34 cellular contexts compared by ENCODE assay signal in genomic region chr7:23617482-23617881, GRCh38.
"Had no signal": no experiment of that assay in that cellular context is flagged by ENCODE, and none has a peak within 500 bp of the region (broad histone marks: within the 10 kb centered on the region; RNA-seq: fewer than 3 reads in every experiment).

No MANE protein-coding gene starts in this region.

- H3K4me3 ChIP-seq: MG63 had no signal

- DNase-seq: Karpas-422, Kasumi-1, MG63, MM.1S, MV-4-11, NCI-H1048, NCI-H1092, NCI-H1092 treated with DMSO at 0.1 percent for 48 hours, NCI-H1105, NCI-H1105 treated with DMSO at 0.1 percent for 48 hours, NCI-H1417, NCI-H1417 treated with DMSO at 0.1 percent for 48 hours, NCI-H1436, NCI-H1436 treated with DMSO at 0.1 percent for 48 hours, NCI-H1694, NCI-H1694 treated with DMSO at 0.1 percent for 48 hours, NCI-H187, NCI-H187 treated with DMSO at 0.1 percent for 48 hours, NCI-H1930, NCI-H2029, NCI-H2029 treated with DMSO at 0.1 percent for 48 hours, NCI-H2081, NCI-H2081 treated with DMSO at 0.1 percent for 48 hours, NCI-H2107, NCI-H2171, NCI-H2171 treated with DMSO at 0.1 percent for 48 hours, NCI-H2227 treated with DMSO at 0.1 percent for 48 hours, NCI-H226, NCI-H345, NCI-H446, NCI-H446 treated with DMSO at 0.1 percent for 48 hours, NCI-H510A, NCI-H510A treated with DMSO at 0.1 percent for 48 hours, NCI-H524 had no signal

- H3K27me3 ChIP-seq: MG63 had no signal

- H3K36me3 ChIP-seq: MG63 had no signal
